2 cellular contexts compared by ENCODE assay signal in genomic region chr14:25052921-25053320, GRCh38.
TF ChIP-seq lines count a peak whose summit lies in the region.

No MANE protein-coding gene starts in this region.

TF ChIP-seq in GM23338, 12 proteins besides CTCF, POLR2A, EP300 and RAD21:
- TF ChIP-seq JUNB (IDR thresholded peaks at IDR 0.05; ENCODE audit: unreplicated experiment) (no peak), NANOG (IDR thresholded peaks at IDR 0.05; ENCODE audit: borderline replicate concordance) (no peak), STAT1 (IDR thresholded peaks at IDR 0.05; ENCODE audit: unreplicated experiment) (no peak), ZNF331 (CRISPR knock-in tag; IDR thresholded peaks at IDR 0.05; ENCODE audit: low read depth) (no peak), CREB1 (CRISPR knock-in tag; IDR thresholded peaks at IDR 0.05; ENCODE audit: low read depth) (no peak)

TF ChIP-seq in H1, 55 proteins besides CTCF, POLR2A, EP300 and RAD21:
- TF ChIP-seq FOSL1 (IDR thresholded peaks at IDR 0.05; ENCODE audit: insufficient read depth, low read depth, low read length) (no peak), CHD7 (IDR thresholded peaks at IDR 0.05; ENCODE audit: insufficient replicate concordance, low read length) (no peak), BCL11A (IDR thresholded peaks at IDR 0.05; ENCODE audit: low read depth in 2 of 2, low read length in 2 of 2) (no peak), TEAD4 (IDR thresholded peaks at IDR 0.05; ENCODE audit: low read depth, low read length) (no peak), CHD1 (IDR thresholded peaks at IDR 0.05; ENCODE audit: low read depth, low read length) (no peak), SP1 (IDR thresholded peaks at IDR 0.05; ENCODE audit: low read depth, low read length) (no peak)
TF ChIP-seq in H1: peak in this region for 0.
